ENCODE assay signal across 8 cellular contexts in genomic region chr3:50321844-50322385, GRCh38. TPM values are rescaled to one million over a fixed set of nuclear protein-coding genes. Genes with fewer than 3 reads are reported as not detected.
DNase-seq lines count a peak whose midpoint lies in the region; ATAC-seq and TF ChIP-seq lines count a peak whose summit lies in the region.

No MANE protein-coding gene starts in this region.

- H3K4me3 ChIP-seq in GM06990 (replicated peaks; ENCODE audit: low read depth, low read length) (peak overlapping the region; percentile 70), uterus (peak overlapping the region; percentile 71 to 83)

- TF ChIP-seq CTCF in GM06990 (IDR thresholded peaks at IDR 0.05; ENCODE audit: insufficient read depth, low read length, poor library complexity, severe bottlenecking), result peak; percentile 65
- peak; percentile 38 for TF ChIP-seq CTCF in MCF 10A (IDR thresholded peaks at IDR 0.05; ENCODE audit: unreplicated experiment)
- peak in 3 of 4 experiments; percentile 23 to 58 (median 28) for TF ChIP-seq CTCF in uterus (IDR thresholded peaks at IDR 0.05)

- H3K4me1 Mint-ChIP-seq in MCF 10A (ENCODE audit: insufficient read depth, unreplicated experiment) (peaks cover 13% of the 10 kb centered on the region), memory B cell (peaks cover 35% of the 10 kb centered on the region)

- H3K27ac Mint-ChIP-seq in MCF 10A (ENCODE audit: low read depth, unreplicated experiment), result peak overlapping the region; percentile 98
- peak overlapping the region; percentile 91 for H3K27ac Mint-ChIP-seq in memory B cell

- intact Hi-C loops in MCF 10A (cut with micrococcal nuclease), result loop anchor here (1.0 kb wide), 1 partner anchor 23 kb away; the partner anchor contains the start of genes HYAL3 and NAA80
- intact Hi-C loops in uterus (cut with DNase I; ENCODE audit: low total_unique reads), result no loop called here

- no peaks in the 10 kb centered on the region for H3K27me3 ChIP-seq in GM06990 (replicated peaks; ENCODE audit: control insufficient read depth, insufficient read depth, low read length)
- H3K27me3 ChIP-seq in uterus, result no peaks in the 10 kb centered on the region

- H3K36me3 ChIP-seq in GM06990 (ENCODE audit: control insufficient read depth, insufficient read depth, low read length) (peaks cover 9% of the 10 kb centered on the region), uterus (no peaks in the 10 kb centered on the region)

- CTCF ChIA-PET in MCF 10A (lab: Yijun Ruan, JAX) (interaction anchor here (0.6 to 3.9 kb wide), 6 partner anchors 7 to 1178 kb away, joined by 3 to 38 read pairs (median 14); partner anchors contain the start of genes HYAL3, IFRD2 and NAA80), HEK293T (lab: Yijun Ruan, JAX) (interaction anchor here (0.6 kb wide), 2 partner anchors 56 to 67 kb away, joined by 3 to 4 read pairs; no protein-coding TSS in a partner anchor)

- H3K27me3 Mint-ChIP-seq in MCF 10A (ENCODE audit: insufficient read depth, unreplicated experiment), result no peaks in the 10 kb centered on the region
- H3K27me3 Mint-ChIP-seq in memory B cell, result no peaks in the 10 kb centered on the region

- no TSS peak for BruUV-seq in MCF 10A (replicated peaks; lab: Mats Ljungman, UMichigan)

- H3K4me1 ChIP-seq in uterus, result peaks cover 0 to 32% of the 10 kb centered on the region in 2 donors

- no peaks in the 10 kb centered on the region for H3K9me3 ChIP-seq in uterus

- H3K27ac ChIP-seq in uterus, result peak overlapping the region; percentile 95 to 96

- peak overlapping the region; percentile 80 for H3K4me3 Mint-ChIP-seq in MCF 10A (ENCODE audit: unreplicated experiment)
- peak overlapping the region; percentile 86 for H3K4me3 Mint-ChIP-seq in memory B cell

- DNase-seq in GM06990 (ENCODE audit: extremely low read depth, insufficient read length) (no peak), MCF 10A (ENCODE audit: unreplicated experiment) (no peak), memory B cell (ENCODE audit: low spot score in 2 of 2) (no peak), uterus (no peak), HEK293T (ENCODE audit: extremely low spot score) (no peak), COR-L47 (lab: John Stamatoyannopoulos, UW) (no peak)

- TF ChIP-seq POLR2A in uterus (IDR thresholded peaks at IDR 0.05), result peak; percentile 23 to 29

- POLR2A ChIA-PET in MCF 10A (lab: Yijun Ruan, JAX), result interaction anchor here (0.6 to 5.0 kb wide), 5 partner anchors 14 to 1670 kb away, joined by 3 to 25 read pairs (median 5); partner anchors contain the start of genes HYAL3, IFRD2 and NAA80
- POLR2A ChIA-PET in HEK293T (lab: Yijun Ruan, JAX), result interaction anchor here (2.3 to 3.7 kb wide), 2 partner anchors 15 to 23 kb away, joined by 11 to 23 read pairs; partner anchors contain the start of genes HYAL3 and NAA80

- H3K9me3 Mint-ChIP-seq in MCF 10A (ENCODE audit: unreplicated experiment) (no peaks in the 10 kb centered on the region), memory B cell (no peaks in the 10 kb centered on the region)

- H3K36me3 Mint-ChIP-seq in MCF 10A (ENCODE audit: insufficient read depth, unreplicated experiment), result no peaks in the 10 kb centered on the region
- no peaks in the 10 kb centered on the region for H3K36me3 Mint-ChIP-seq in memory B cell

- ATAC-seq in HG03460 (IDR thresholded peaks at IDR 0.05; ENCODE audit: unreplicated experiment) (peak; percentile 4), memory B cell (ENCODE audit: low read depth) (peak; percentile 2), HG02938 (IDR thresholded peaks at IDR 0.05; ENCODE audit: unreplicated experiment) (no peak)

TF ChIP-seq in HEK293T, 16 proteins besides CTCF, POLR2A, EP300 and RAD21:
- TF ChIP-seq TARDBP (IDR thresholded peaks at IDR 0.05) (no peak), PKNOX1 (IDR thresholded peaks at IDR 0.05) (no peak), NFRKB (IDR thresholded peaks at IDR 0.05) (no peak), L3MBTL2 (conservative IDR thresholded peaks at IDR 0.05) (no peak), ARNT (IDR thresholded peaks at IDR 0.05) (no peak), HDGF (IDR thresholded peaks at IDR 0.05; ENCODE audit: borderline replicate concordance) (no peak), BHLHE40 (IDR thresholded peaks at IDR 0.05; ENCODE audit: borderline replicate concordance) (no peak), ZNF384 (IDR thresholded peaks at IDR 0.05) (no peak), SP1 (IDR thresholded peaks at IDR 0.05) (no peak), FOXM1 (IDR thresholded peaks at IDR 0.05; ENCODE audit: borderline replicate concordance) (no peak), ELF4 (IDR thresholded peaks at IDR 0.05) (no peak), FOXA1 (IDR thresholded peaks at IDR 0.05) (no peak), FOXK2 (IDR thresholded peaks at IDR 0.05) (no peak)

RNA-seq across cellular contexts. Expression of gene HYAL2, which starts 0.6 kb away (rescaled TPM):
- total RNA-seq in MCF 10A (2022) (11.6 and 12.6 TPM in 2 replicates), uterus (100 to 1,000 TPM; 112 to 289 (median 166) TPM)

RNA-seq across cellular contexts. Expression of gene TUSC2, which starts 6.1 kb away (rescaled TPM):
- total RNA-seq in MCF 10A (2022) (14.5 and 20.4 TPM in 2 replicates), uterus (10 to 100 TPM in 3 of 4 donors, 1 to 10 TPM in 1; 9.0 to 25.1 (median 21.3) TPM)

RNA-seq across cellular contexts. Expression of gene HYAL1, which starts 18.5 kb away (rescaled TPM):
- total RNA-seq in MCF 10A (2022) (0.42 and 0.70 TPM in 2 replicates), uterus (10 to 100 TPM in 3 of 4 donors, 1 to 10 TPM in 1; 2.1 to 30.5 (median 22.1) TPM)

RNA-seq across cellular contexts. Expression of gene RASSF1, which starts 18.7 kb away (rescaled TPM):
- total RNA-seq in MCF 10A (2022), result 24.3 and 32.0 TPM in 2 replicates
- 100 to 1,000 TPM in 1 of 4 donors, 10 to 100 TPM in 3; 42.1 to 114 (median 44.6) TPM for total RNA-seq in uterus

RNA-seq across cellular contexts. Expression of gene HYAL3, which starts 22.7 kb away (rescaled TPM):
- 2.3 and 4.7 TPM in 2 replicates for total RNA-seq in MCF 10A (2022)
- total RNA-seq in uterus, result 1 to 10 TPM in 3 of 4 donors, not detected in 1; 1.9 to 3.9 (median 3.3) TPM
